13 cellular contexts compared by ENCODE assay signal in genomic region chr6:105798057-105798456, GRCh38.
DNase-seq lines count a peak whose midpoint lies in the region; ATAC-seq and TF ChIP-seq lines count a peak whose summit lies in the region.
"Had no signal": no experiment of that assay in that cellular context is flagged by ENCODE, and none has a peak within 500 bp of the region (broad histone marks: within the 10 kb centered on the region; RNA-seq: fewer than 3 reads in every experiment).

No MANE protein-coding gene starts in this region.

- peaks cover 20 to 75% (median 46%) of the 10 kb centered on the region in 10 experiments for H3K4me1 ChIP-seq in BLaER1 treated with 17β-estradiol and CSF1 and Interleukin-3, amounts not matched to agents 10 nM and 100 nM
- H3K4me1 ChIP-seq in RWPE2 (ENCODE audit: insufficient read depth, poor library complexity, severe bottlenecking), result peaks cover under 1% of the 10 kb centered on the region
- H3K4me1 ChIP-seq in sigmoid colon, result peaks cover 0 to 20% (median 14%) of the 10 kb centered on the region in 4 donors

- H3K4me2 ChIP-seq in BLaER1 treated with 17β-estradiol and CSF1 and Interleukin-3, amounts not matched to agents 10 nM and 100 nM, result peak overlapping the region in 6 of 11 experiments; percentile 20 to 71 (median 44); a peak in 10 of 22 replicates

- TF ChIP-seq EP300 in sigmoid colon (IDR thresholded peaks at IDR 0.05), result no peak

- H3K9me3 Mint-ChIP-seq in activated naive CD8-positive, alpha-beta T cell treated with anti-CD3 and anti-CD28 coated beads for 36 hours, result peaks cover 1% of the 10 kb centered on the region
- H3K9me3 Mint-ChIP-seq: activated CD4-positive, alpha-beta memory T cell treated with anti-CD3 and anti-CD28 coated beads for 36 hours; activated naive CD4-positive, alpha-beta T cell treated with anti-CD3 and anti-CD28 coated beads, Interleukin-2, amount 50 U/mL, for 72 hours; effector memory CD8-positive, alpha-beta T cell had no signal

- H3K4me3 Mint-ChIP-seq in activated naive CD8-positive, alpha-beta T cell treated with anti-CD3 and anti-CD28 coated beads for 36 hours, result no peak overlapping the region
- H3K4me3 Mint-ChIP-seq: activated CD4-positive, alpha-beta memory T cell treated with anti-CD3 and anti-CD28 coated beads for 36 hours; effector memory CD8-positive, alpha-beta T cell had no signal

- TF ChIP-seq CTCF in RWPE2 (IDR thresholded peaks at IDR 0.05; ENCODE audit: poor library complexity, severe bottlenecking) (no peak), fibroblast of villous mesenchyme (IDR thresholded peaks at IDR 0.05; ENCODE audit: insufficient read depth, low read depth, low read length) (no peak), sigmoid colon (IDR thresholded peaks at IDR 0.05) (no peak)

- no peak overlapping the region for H3K4me3 ChIP-seq in BLaER1 treated with 17β-estradiol and CSF1 and Interleukin-3, amounts not matched to agents 10 nM and 100 nM
- H3K4me3 ChIP-seq in RWPE2 (ENCODE audit: severe bottlenecking) (no peak overlapping the region), fibroblast of villous mesenchyme (ENCODE audit: low read depth, low read length) (no peak overlapping the region), sigmoid colon (no peak overlapping the region)

- DNase-seq in RWPE2 (ENCODE audit: low spot score) (no peak), fibroblast of villous mesenchyme (ENCODE audit: low read depth) (peak; percentile 91), sigmoid colon (peak; percentile 72), DMS79 (lab: John Stamatoyannopoulos, UW) (no peak), SW480 (ENCODE audit: low spot score) (no peak)
- DNase-seq in activated naive CD8-positive, alpha-beta T cell treated with anti-CD3 and anti-CD28 coated beads for 36 hours, result no peak
- DNase-seq in stimulated activated naive CD4-positive, alpha-beta T cell (lab: John Stamatoyannopoulos, UW), result no peak
- DNase-seq: activated CD4-positive, alpha-beta memory T cell treated with anti-CD3 and anti-CD28 coated beads for 36 hours; effector memory CD8-positive, alpha-beta T cell; islet precursor cell; NCI-H345 had no signal

- TF ChIP-seq POLR2A in sigmoid colon (IDR thresholded peaks at IDR 0.05), result no peak

- H3K9me3 ChIP-seq in BLaER1 treated with 17β-estradiol and CSF1 and Interleukin-3, amounts not matched to agents 10 nM and 100 nM (replicated peaks in 1 of 11), result peaks cover 0 to 7% (median 0%) of the 10 kb centered on the region in 11 experiments; a peak in 2 of 22 replicates
- H3K9me3 ChIP-seq in RWPE2 (ENCODE audit: severe bottlenecking), result no peaks in the 10 kb centered on the region
- H3K9me3 ChIP-seq in sigmoid colon, result no peaks in the 10 kb centered on the region

- H3K27ac Mint-ChIP-seq in activated naive CD8-positive, alpha-beta T cell treated with anti-CD3 and anti-CD28 coated beads for 36 hours, result no peak overlapping the region
- H3K27ac Mint-ChIP-seq: activated CD4-positive, alpha-beta memory T cell treated with anti-CD3 and anti-CD28 coated beads for 36 hours; activated naive CD4-positive, alpha-beta T cell treated with anti-CD3 and anti-CD28 coated beads, Interleukin-2, amount 50 U/mL, for 72 hours; effector memory CD8-positive, alpha-beta T cell had no signal

- intact Hi-C loops in sigmoid colon (cut with DNase I), result no loop called here

- peaks cover 4% of the 10 kb centered on the region for H3K27me3 Mint-ChIP-seq in activated naive CD8-positive, alpha-beta T cell treated with anti-CD3 and anti-CD28 coated beads for 36 hours
- H3K27me3 Mint-ChIP-seq: effector memory CD8-positive, alpha-beta T cell had no signal

- H3K4me1 Mint-ChIP-seq in activated naive CD8-positive, alpha-beta T cell treated with anti-CD3 and anti-CD28 coated beads for 36 hours, result peaks cover 25% of the 10 kb centered on the region

- H3K36me3 Mint-ChIP-seq in activated naive CD8-positive, alpha-beta T cell treated with anti-CD3 and anti-CD28 coated beads for 36 hours, result no peaks in the 10 kb centered on the region
- H3K36me3 Mint-ChIP-seq: activated CD4-positive, alpha-beta memory T cell treated with anti-CD3 and anti-CD28 coated beads for 36 hours; activated naive CD4-positive, alpha-beta T cell treated with anti-CD3 and anti-CD28 coated beads, Interleukin-2, amount 50 U/mL, for 72 hours had no signal

- 69 to 72% methylated on average over 3 of the region's 3 CpGs for whole genome bisulfite sequencing in sigmoid colon, 2 donors

- ATAC-seq in RWPE2 (ENCODE audit: low read depth), result peak; percentile 35; the same call in 1 of the 3 replicates
- ATAC-seq: activated naive CD4-positive, alpha-beta T cell treated with anti-CD3 and anti-CD28 coated beads, Interleukin-2, amount 50 U/mL, for 72 hours; effector memory CD8-positive, alpha-beta T cell had no signal

- H3K9ac ChIP-seq in BLaER1 treated with 17β-estradiol and CSF1 and Interleukin-3, amounts not matched to agents 10 nM and 100 nM, result no peak overlapping the region

- H3K36me3 ChIP-seq in BLaER1 treated with 17β-estradiol and CSF1 and Interleukin-3, amounts not matched to agents 10 nM and 100 nM, result no peaks in the 10 kb centered on the region
- H3K36me3 ChIP-seq in RWPE2 (ENCODE audit: low read depth) (no peaks in the 10 kb centered on the region), sigmoid colon (no peaks in the 10 kb centered on the region)

- no peak overlapping the region for H3K27ac ChIP-seq in BLaER1 treated with 17β-estradiol and CSF1 and Interleukin-3, amounts not matched to agents 10 nM and 100 nM
- H3K27ac ChIP-seq in RWPE2 (ENCODE audit: poor library complexity, severe bottlenecking) (no peak overlapping the region), sigmoid colon (peak overlapping the region in 2 of 4 donors; percentile 1 to 27)

- H4K20me1 ChIP-seq in BLaER1 treated with 17β-estradiol and CSF1 and Interleukin-3, amounts not matched to agents 10 nM and 100 nM, result no peaks in the 10 kb centered on the region

- H3K27me3 ChIP-seq in BLaER1 treated with 17β-estradiol and CSF1 and Interleukin-3, amounts not matched to agents 10 nM and 100 nM, result no peaks in the 10 kb centered on the region
- H3K27me3 ChIP-seq in RWPE2 (ENCODE audit: insufficient read depth, poor library complexity, severe bottlenecking), result no peaks in the 10 kb centered on the region
- H3K27me3 ChIP-seq in sigmoid colon, result no peaks in the 10 kb centered on the region

Comparison
In these comparisons a context has a peak if more than half of its experiments do, and no peak if none do; other contexts are left out.
1. DNase-seq: peak in fibroblast of villous mesenchyme (single experiment) and sigmoid colon (single experiment); none in RWPE2 (single experiment), DMS79 (single experiment), SW480 (single experiment), activated naive CD8-positive, alpha-beta T cell treated with anti-CD3 and anti-CD28 coated beads for 36 hours (single experiment) and stimulated activated naive CD4-positive, alpha-beta T cell (0 of 6).